9 cellular contexts compared by ENCODE assay signal in the genomic region with DNA sequence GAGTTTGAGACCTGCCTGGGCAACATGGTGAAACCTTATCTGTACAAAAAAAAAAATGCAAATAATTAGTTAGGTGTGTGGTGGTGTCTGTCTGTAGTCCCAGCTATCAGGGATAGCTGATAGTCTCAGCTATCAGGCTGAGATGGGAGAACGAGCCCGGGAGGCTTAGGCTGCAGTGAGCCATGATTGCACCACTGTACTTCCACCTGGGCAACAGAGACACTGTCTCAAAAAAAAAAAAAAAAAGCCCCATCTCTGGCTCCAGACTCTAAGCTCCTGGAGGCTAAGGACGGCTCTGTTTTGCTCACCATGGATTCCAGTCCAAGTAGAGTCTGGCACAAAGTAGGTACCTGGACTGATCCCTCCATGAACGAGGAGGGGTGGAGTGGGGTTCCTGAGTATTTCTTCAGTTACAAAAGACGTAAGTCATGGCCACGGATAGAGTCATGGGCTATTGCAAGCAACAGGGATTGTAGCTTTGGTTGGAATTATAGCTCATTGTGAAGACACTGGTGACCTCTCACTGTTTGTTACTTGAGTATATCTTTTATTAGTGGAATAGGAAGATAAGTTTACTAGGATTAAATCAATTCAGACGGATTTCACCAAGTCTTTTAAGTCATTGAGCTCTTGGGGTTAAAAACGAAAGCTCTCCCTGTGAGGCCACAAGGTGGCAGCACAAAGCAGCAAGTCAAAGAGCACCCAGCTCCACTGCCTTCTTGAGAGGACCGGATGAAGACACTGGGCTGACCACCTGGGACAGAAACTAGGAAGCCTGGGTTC. TPM values are rescaled to one million over a fixed set of nuclear protein-coding genes. Genes with fewer than 3 reads are reported as not detected.
DNase-seq lines count a peak whose midpoint lies in the region; ATAC-seq and TF ChIP-seq lines count a peak whose summit lies in the region.
"Had no signal": no experiment of that assay in that cellular context is flagged by ENCODE, and none has a peak within 500 bp of the region (broad histone marks: within the 10 kb centered on the region; RNA-seq: fewer than 3 reads in every experiment).

No MANE protein-coding gene starts in this region.

- H3K4me1 Mint-ChIP-seq in chondrocyte (ENCODE audit: low read depth), result peaks cover 15% of the 10 kb centered on the region

- DNase-seq in ELR (ENCODE audit: low read depth) (peak; percentile 86), NCI-H345 treated with DMSO at 0.1 percent for 48 hours (lab: John Stamatoyannopoulos, UW; ENCODE audit: unreplicated experiment) (peak; percentile 74), chondrocyte (ENCODE audit: low spot score) (no peak), kidney tubule cell (ENCODE audit: low spot score) (peak; percentile 83)
- peak; percentile 62 for DNase-seq in activated CD4-positive, CD25-positive, alpha-beta regulatory T cell treated with anti-CD3 and anti-CD28 coated beads, Interleukin-2, amount 50 U/mL, for 72 hours
- peak; percentile 12 to 43 for DNase-seq in stimulated activated CD4-positive, alpha-beta T cell treated with anti-CD3 and anti-CD28 coated beads, Interleukin-1b, Interleukin-23, amount 100 ng/mL, for 4 hours (ENCODE audit: low read depth in 2 of 2)

- H3K36me3 Mint-ChIP-seq in chondrocyte (ENCODE audit: low read depth), result no peaks in the 10 kb centered on the region

- ATAC-seq in HG02981 (IDR thresholded peaks at IDR 0.05; ENCODE audit: unreplicated experiment) (peak; percentile 50), HG02884 (IDR thresholded peaks at IDR 0.05; ENCODE audit: unreplicated experiment) (no peak)

- no peaks in the 10 kb centered on the region for H3K27me3 Mint-ChIP-seq in chondrocyte (ENCODE audit: low read depth)

- H3K9me3 Mint-ChIP-seq in chondrocyte (ENCODE audit: low read depth), result no peaks in the 10 kb centered on the region

- H3K4me3 Mint-ChIP-seq in chondrocyte (ENCODE audit: unreplicated experiment), result no peak overlapping the region

- TF ChIP-seq CTCF in chondrocyte (IDR thresholded peaks at IDR 0.05), result peak; percentile 87

- no peak overlapping the region for H3K27ac Mint-ChIP-seq in chondrocyte (ENCODE audit: unreplicated experiment)

RNA-seq across cellular contexts. Expression of gene TMEM61, which starts 35.6 kb away (rescaled TPM):
- not detected in 3 replicates for total RNA-seq in chondrocyte
- total RNA-seq: glomerular endothelial cell had no signal

RNA-seq across cellular contexts. Expression of gene BSND, which starts 53.9 kb away (rescaled TPM):
- not detected in 3 replicates for total RNA-seq in chondrocyte
- total RNA-seq: glomerular endothelial cell had no signal

RNA-seq across cellular contexts. Expression of gene DHCR24, which starts 57.8 kb away (rescaled TPM):
- 120 to 129 TPM (median 124 TPM) in 3 replicates for total RNA-seq in chondrocyte
